Comparison of ENCODE assay signal across 16 cellular contexts in the genomic region with DNA sequence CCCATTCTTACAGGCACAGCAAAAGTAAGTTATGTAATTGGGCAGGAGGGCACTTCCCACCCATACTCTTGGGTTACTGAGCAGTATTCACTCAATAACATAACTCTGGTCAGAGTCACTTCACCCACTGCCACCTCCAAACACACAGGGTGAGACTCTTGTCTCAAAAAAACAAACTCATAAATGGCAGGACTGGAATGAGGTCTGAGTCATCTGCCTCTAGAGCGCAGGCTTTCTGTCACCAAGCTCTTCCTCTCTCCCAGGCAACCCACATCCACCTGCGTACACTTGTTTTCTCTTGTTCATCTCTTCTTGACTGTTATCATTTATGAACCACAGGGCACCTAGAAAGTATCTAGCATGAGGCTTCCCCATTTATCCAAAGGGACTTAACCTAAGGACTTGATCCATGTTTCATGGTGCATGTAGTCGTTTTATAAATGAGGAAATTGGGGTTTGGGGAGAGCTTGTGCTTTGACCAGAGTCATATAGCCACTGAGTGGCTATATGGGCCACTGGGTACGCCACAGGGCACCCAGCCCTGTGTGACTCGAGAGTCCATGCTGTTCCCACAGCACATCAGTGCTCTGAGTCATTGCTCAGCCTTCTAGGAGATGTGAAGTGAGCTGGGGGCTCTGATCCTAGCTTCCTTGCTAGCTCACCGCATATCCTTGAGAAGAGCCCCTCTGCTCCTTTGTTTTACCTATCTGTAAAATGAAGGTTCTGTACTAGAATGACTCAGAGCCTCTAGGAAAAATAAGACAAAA. TPM values are rescaled to one million over a fixed set of nuclear protein-coding genes. Genes with fewer than 3 reads are reported as not detected.
DNase-seq lines count a peak whose midpoint lies in the region; ATAC-seq and TF ChIP-seq lines count a peak whose summit lies in the region.
"Had no signal": no experiment of that assay in that cellular context is flagged by ENCODE, and none has a peak within 500 bp of the region (broad histone marks: within the 10 kb centered on the region; RNA-seq: fewer than 3 reads in every experiment).

No MANE protein-coding gene starts in this region.

- TF ChIP-seq POLR2A in esophagus squamous epithelium (IDR thresholded peaks at IDR 0.05): no peak

- H3K4me1 Mint-ChIP-seq in CD4-positive, alpha-beta T cell (ENCODE audit: low read depth): peaks cover 22% of the 10 kb centered on the region
- peaks cover 23% of the 10 kb centered on the region for H3K4me1 Mint-ChIP-seq in HFFc6 (ENCODE audit: low read depth)
- H3K4me1 Mint-ChIP-seq in activated naive CD8-positive, alpha-beta T cell treated with anti-CD3 and anti-CD28 coated beads, Interleukin-2, amount 10 ng/mL, durations not matched to agents 7 days and 5 days: peaks cover 36% of the 10 kb centered on the region
- H3K4me1 Mint-ChIP-seq in memory B cell: peaks cover 58% of the 10 kb centered on the region

- no peak for ATAC-seq in CD4-positive, alpha-beta T cell (ENCODE audit: poor library complexity)
- peak; percentile 72 for ATAC-seq in activated naive CD8-positive, alpha-beta T cell treated with anti-CD3 and anti-CD28 coated beads, Interleukin-2, amount 10 ng/mL, durations not matched to agents 7 days and 5 days (ENCODE audit: low read depth)
- ATAC-seq in memory B cell (ENCODE audit: low read depth): no peak
- ATAC-seq: heart left ventricle, Right ventricle myocardium inferior had no signal

- peak overlapping the region; percentile 66 for H3K27ac Mint-ChIP-seq in CD4-positive, alpha-beta T cell
- H3K27ac Mint-ChIP-seq in HFFc6 (peak overlapping the region; percentile 64), memory B cell (peak overlapping the region; percentile 49)
- H3K27ac Mint-ChIP-seq in activated naive CD8-positive, alpha-beta T cell treated with anti-CD3 and anti-CD28 coated beads, Interleukin-2, amount 10 ng/mL, durations not matched to agents 7 days and 5 days: peak overlapping the region; percentile 83

- no peak for TF ChIP-seq CTCF in CD4-positive, alpha-beta T cell (IDR thresholded peaks at IDR 0.05)
- TF ChIP-seq CTCF in HFFc6 (IDR thresholded peaks at IDR 0.05) (no peak), esophagus squamous epithelium (IDR thresholded peaks at IDR 0.05) (no peak)

- CTCF ChIA-PET in CD4-positive, alpha-beta T cell (lab: Charles Lee): no interaction called here

- intact Hi-C loops in CD4-positive, alpha-beta T cell (cut with DNase I, micrococcal nuclease): no loop called here
- intact Hi-C loops in esophagus squamous epithelium (cut with DNase I): no loop called here

- H3K4me3 Mint-ChIP-seq in CD4-positive, alpha-beta T cell: no peak overlapping the region
- H3K4me3 Mint-ChIP-seq in HFFc6 (no peak overlapping the region), memory B cell (peak overlapping the region; percentile 39)
- peak overlapping the region; percentile 21 for H3K4me3 Mint-ChIP-seq in activated naive CD8-positive, alpha-beta T cell treated with anti-CD3 and anti-CD28 coated beads, Interleukin-2, amount 10 ng/mL, durations not matched to agents 7 days and 5 days

- no peaks in the 10 kb centered on the region for H3K9me3 Mint-ChIP-seq in CD4-positive, alpha-beta T cell
- H3K9me3 Mint-ChIP-seq in HFFc6 (no peaks in the 10 kb centered on the region), memory B cell (no peaks in the 10 kb centered on the region)
- H3K9me3 Mint-ChIP-seq in activated naive CD8-positive, alpha-beta T cell treated with anti-CD3 and anti-CD28 coated beads, Interleukin-2, amount 10 ng/mL, durations not matched to agents 7 days and 5 days: no peaks in the 10 kb centered on the region

- no peaks in the 10 kb centered on the region for H3K4me1 ChIP-seq in esophagus squamous epithelium

- peaks cover 32 to 100% (median 33%) of the 10 kb centered on the region in 3 donors for H3K36me3 ChIP-seq in esophagus squamous epithelium

- H3K27me3 Mint-ChIP-seq in CD4-positive, alpha-beta T cell: no peaks in the 10 kb centered on the region
- H3K27me3 Mint-ChIP-seq in HFFc6 (ENCODE audit: insufficient read depth) (peaks cover 5% of the 10 kb centered on the region), memory B cell (no peaks in the 10 kb centered on the region)
- no peaks in the 10 kb centered on the region for H3K27me3 Mint-ChIP-seq in activated naive CD8-positive, alpha-beta T cell treated with anti-CD3 and anti-CD28 coated beads, Interleukin-2, amount 10 ng/mL, durations not matched to agents 7 days and 5 days

- H3K27ac ChIP-seq in CD4-positive, alpha-beta T cell (ENCODE audit: low read depth, low read length): no peak overlapping the region
- no peak overlapping the region for H3K27ac ChIP-seq in esophagus squamous epithelium
- H3K27ac ChIP-seq: heart left ventricle had no signal

- no peak for DNase-seq in CD4-positive, alpha-beta T cell
- DNase-seq in HFFc6 (peak; percentile 60), memory B cell (ENCODE audit: low spot score in 2 of 2) (no peak), occipital lobe (lab: John Stamatoyannopoulos, UW) (no peak), NCI-H1048 (lab: John Stamatoyannopoulos, UW) (no peak), NCI-H146 treated with DMSO at 0.1 percent for 48 hours (lab: John Stamatoyannopoulos, UW; ENCODE audit: unreplicated experiment) (no peak), esophagus squamous epithelium (lab: John Stamatoyannopoulos, UW) (no peak)
- no peak for DNase-seq in activated naive CD8-positive, alpha-beta T cell treated with anti-CD3 and anti-CD28 coated beads, Interleukin-2, amount 10 ng/mL, durations not matched to agents 7 days and 5 days
- DNase-seq: NCI-H1417; stimulated activated CD4-positive, alpha-beta T cell treated with anti-CD3 and anti-CD28 coated beads, Interleukin-4, amount 100 ng/mL, for 4 hours; substantia nigra had no signal

- H3K4me3 ChIP-seq in esophagus squamous epithelium: no peak overlapping the region
- H3K4me3 ChIP-seq: heart left ventricle had no signal

- no peaks in the 10 kb centered on the region for H3K9me3 ChIP-seq in CD4-positive, alpha-beta T cell (ENCODE audit: control insufficient read depth, low read length)
- H3K9me3 ChIP-seq in esophagus squamous epithelium: no peaks in the 10 kb centered on the region
- H3K9me3 ChIP-seq: heart left ventricle had no signal

- H3K36me3 Mint-ChIP-seq in CD4-positive, alpha-beta T cell (ENCODE audit: low read depth): peaks cover 97% of the 10 kb centered on the region
- H3K36me3 Mint-ChIP-seq in HFFc6 (ENCODE audit: low read depth) (peaks cover 35% of the 10 kb centered on the region), memory B cell (peaks cover 50% of the 10 kb centered on the region)
- peaks cover 41% of the 10 kb centered on the region for H3K36me3 Mint-ChIP-seq in activated naive CD8-positive, alpha-beta T cell treated with anti-CD3 and anti-CD28 coated beads, Interleukin-2, amount 10 ng/mL, durations not matched to agents 7 days and 5 days

- POLR2A ChIA-PET in CD4-positive, alpha-beta T cell (lab: Charles Lee): interaction anchor here (1.1 kb wide), 1 partner anchor 16 kb away, joined by 3 read pairs; no protein-coding TSS in a partner anchor
- POLR2A ChIA-PET in activated naive CD8-positive, alpha-beta T cell treated with anti-CD3 and anti-CD28 coated beads, Interleukin-2, amount 10 ng/mL, durations not matched to agents 7 days and 5 days (lab: Charles Lee): interaction anchor here (0.6 to 1.4 kb wide), 2 partner anchors 17 to 98 kb away, joined by 3 to 9 read pairs; no protein-coding TSS in a partner anchor

- H3K27me3 ChIP-seq in CD4-positive, alpha-beta T cell (ENCODE audit: control insufficient read depth, insufficient read depth, low read length): no peaks in the 10 kb centered on the region
- H3K27me3 ChIP-seq in esophagus squamous epithelium: no peaks in the 10 kb centered on the region
- H3K27me3 ChIP-seq: heart left ventricle had no signal

- WGBS in esophagus squamous epithelium, 2 donors: 80 to 92% methylated on average over 4 to 6 of the region's 6 CpGs

RNA-seq across cellular contexts. Expression of a gene that starts 22.4 kb away (rescaled TPM):
- not detected for total RNA-seq in CD4-positive, alpha-beta T cell
- total RNA-seq in HFFc6 (2021; fragmentation: NEBNext Ultra II Directional; extraction: Animal tissue kit (Norgen Biotek cat#: 25700)): not detected
- not detected for total RNA-seq in activated naive CD8-positive, alpha-beta T cell treated with anti-CD3 and anti-CD28 coated beads, Interleukin-2, amount 10 ng/mL, durations not matched to agents 7 days and 5 days
- total RNA-seq in occipital lobe: not detected
- total RNA-seq in esophagus squamous epithelium: not detected
- total RNA-seq: dermis microvascular lymphatic vessel endothelial cell, heart left ventricle, lower leg skin, posterior vena cava, Right ventricle myocardium inferior had no signal

RNA-seq across cellular contexts. Expression of a gene that starts 34.8 kb away (rescaled TPM):
- total RNA-seq in CD4-positive, alpha-beta T cell: 100 to 1,000 TPM; 144 to 146 TPM
- total RNA-seq in HFFc6 (2021; fragmentation: NEBNext Ultra II Directional; extraction: Animal tissue kit (Norgen Biotek cat#: 25700)): 100 to 1,000 TPM; 231 to 275 (median 239) TPM
- 100 to 1,000 TPM; 123 to 125 TPM for total RNA-seq in activated naive CD8-positive, alpha-beta T cell treated with anti-CD3 and anti-CD28 coated beads, Interleukin-2, amount 10 ng/mL, durations not matched to agents 7 days and 5 days
- 204 TPM for total RNA-seq in occipital lobe
- 100 to 1,000 TPM; 121 to 260 (median 189) TPM for total RNA-seq in esophagus squamous epithelium

RNA-seq across cellular contexts. Expression of a gene that starts 51.7 kb away (rescaled TPM):
- 10 to 100 TPM; 27.6 to 33.1 TPM for total RNA-seq in CD4-positive, alpha-beta T cell
- total RNA-seq in HFFc6 (2021; fragmentation: NEBNext Ultra II Directional; extraction: Animal tissue kit (Norgen Biotek cat#: 25700)): 10 to 100 TPM; 18.3 to 26.3 (median 22.9) TPM
- 10 to 100 TPM; 82.9 to 84.5 TPM for total RNA-seq in activated naive CD8-positive, alpha-beta T cell treated with anti-CD3 and anti-CD28 coated beads, Interleukin-2, amount 10 ng/mL, durations not matched to agents 7 days and 5 days
- total RNA-seq in occipital lobe (21.8 TPM), esophagus squamous epithelium (10 to 100 TPM; 10.6 to 22.7 (median 16.6) TPM)

Comparison
In these comparisons a context has a peak if more than half of its experiments do, and no peak if none do; other contexts are left out.
1. H3K4me3 Mint-ChIP-seq: peak in activated naive CD8-positive, alpha-beta T cell treated with anti-CD3 and anti-CD28 coated beads, Interleukin-2, amount 10 ng/mL, durations not matched to agents 7 days and 5 days (single experiment) and memory B cell (single experiment); none in CD4-positive, alpha-beta T cell (single experiment) and HFFc6 (single experiment).
2. Peak in every context shown above with its lines, with median percentiles within 50 percentile points of each other: H3K27ac Mint-ChIP-seq.